In genomic region chr15:89912145-89912673, GRCh38 we compare ENCODE assay signal across 8 cellular contexts. TPM values are rescaled to one million over a fixed set of nuclear protein-coding genes. Genes with fewer than 3 reads are reported as not detected.
A peak's percentile ranks its signal among the peaks of the same experiment; 100 is the strongest.
DNase-seq lines count a peak whose midpoint lies in the region; ATAC-seq and TF ChIP-seq lines count a peak whose summit lies in the region.

No MANE protein-coding gene starts in this region.

- H3K27ac ChIP-seq in HCT116 (ENCODE audit: low read depth, low read length) = peak overlapping the region; percentile 74
- H3K27ac ChIP-seq in Karpas-422 (ENCODE audit: low read length) = no peak overlapping the region

- no peak for TF ChIP-seq CTCF in HCT116 (IDR thresholded peaks at IDR 0.05 in 2 of 3, conservative IDR thresholded peaks at IDR 0.05 in 1 of 3; ENCODE audit: borderline replicate concordance in 1 of 3, insufficient read depth in 1 of 3, low read depth in 2 of 3, low read length in 2 of 3)

- CTCF ChIA-PET in HCT116 (lab: Charles Lee) = interaction anchor here (1.3 to 2.6 kb wide), 2 partner anchors 14 to 37 kb away, joined by 3 to 12 read pairs; no protein-coding TSS in a partner anchor

- no peak for TF ChIP-seq POLR2A in HCT116 (IDR thresholded peaks at IDR 0.05; ENCODE audit: borderline replicate concordance, extremely low read depth, insufficient read depth, insufficient read length)

- no peaks in the 10 kb centered on the region for H4K20me1 ChIP-seq in HCT116 (ENCODE audit: insufficient read depth)
- no peaks in the 10 kb centered on the region for H4K20me1 ChIP-seq in Karpas-422 (ENCODE audit: insufficient read depth, low read depth, low read length)

- no peaks in the 10 kb centered on the region for H3K27me3 ChIP-seq in HCT116 (ENCODE audit: insufficient read depth, low read length)
- no peaks in the 10 kb centered on the region for H3K27me3 ChIP-seq in Karpas-422 (ENCODE audit: low read length)

- no peaks in the 10 kb centered on the region for H3K9me2 ChIP-seq in HCT116 (ENCODE audit: insufficient read depth)
- no peaks in the 10 kb centered on the region for H3K9me2 ChIP-seq in Karpas-422 (replicated peaks; ENCODE audit: insufficient read depth, low read length)

- H2AFZ ChIP-seq in HCT116 (ENCODE audit: low read depth, low read length, poor library complexity, severe bottlenecking) (peak overlapping the region; percentile 8), Karpas-422 (ENCODE audit: low read length) (no peak overlapping the region)

- H3K9me3 ChIP-seq in HCT116 (ENCODE audit: control insufficient read depth in 1 of 2, insufficient read depth in 1 of 2, low read depth in 1 of 2, low read length in 2 of 2) (no peaks in the 10 kb centered on the region), iPS-18c (ENCODE audit: control insufficient read depth, insufficient read depth, low read length) (no peaks in the 10 kb centered on the region), Karpas-422 (ENCODE audit: low read length) (no peaks in the 10 kb centered on the region)

- intact Hi-C loops in HCT116 (cut with micrococcal nuclease) = loop anchor here (5.0 kb wide), 2 partner anchors 60 to 175 kb away; no protein-coding TSS in a partner anchor

- peaks cover 21 to 44% of the 10 kb centered on the region in 2 experiments for H3K4me1 ChIP-seq in HCT116 (ENCODE audit: control insufficient read depth in 1 of 2, insufficient read depth in 2 of 2, low read length in 2 of 2)
- H3K4me1 ChIP-seq in Karpas-422 (ENCODE audit: low read length) = no peaks in the 10 kb centered on the region

- BruUV-seq in HCT116 (replicated peaks; lab: Mats Ljungman, UMichigan) = no TSS peak

- H3K9ac ChIP-seq in HCT116 (ENCODE audit: low read length) = peak overlapping the region; percentile 82
- no peak overlapping the region for H3K9ac ChIP-seq in Karpas-422 (ENCODE audit: low read length)

- peak; percentile 65 for ATAC-seq in HCT116

- TF ChIP-seq RAD21 in HCT116 (IDR thresholded peaks at IDR 0.05; ENCODE audit: low read depth) = no peak

- H3K4me2 ChIP-seq in HCT116 (ENCODE audit: low read length) (peak overlapping the region; percentile 95), Karpas-422 (ENCODE audit: low read depth, low read length, poor library complexity, severe bottlenecking) (no peak overlapping the region)

- RAD21 ChIA-PET in HCT116 (lab: Charles Lee; ENCODE audit: low non-redundant PET in 1 of 2, low total read pairs in 2 of 2, uncharacterized antibody in 2 of 2, unreplicated experiment in 2 of 2) = interaction anchor here in 1 of 2 experiments (1.1 kb wide), 1 partner anchor 14 kb away, joined by 3 read pairs; no protein-coding TSS in a partner anchor

- H3K4me3 ChIP-seq in HCT116 (replicated peaks in 1 of 2; ENCODE audit: low read depth in 1 of 2, low read length in 2 of 2) (peak overlapping the region; percentile 63 to 77), iPS-18c (ENCODE audit: insufficient read depth, low read depth, low read length) (peak overlapping the region; percentile 55), skeletal muscle cell (ENCODE audit: low read depth, low read length) (peak overlapping the region; percentile 68), Karpas-422 (ENCODE audit: low read length) (no peak overlapping the region)

- POLR2A ChIA-PET in HCT116 (lab: Charles Lee) = interaction anchor here (1.0 to 1.5 kb wide), 2 partner anchors 18 to 21 kb away, joined by 3 to 4 read pairs; partner anchors contain the start of gene AP3S2

- no peaks in the 10 kb centered on the region for H3K79me2 ChIP-seq in HCT116 (ENCODE audit: insufficient read depth, low read length)
- H3K79me2 ChIP-seq in Karpas-422 (ENCODE audit: low read length) = no peaks in the 10 kb centered on the region

- DNase-seq in HCT116 (ENCODE audit: low read depth, low spot score) (no peak), astrocyte of the hippocampus (ENCODE audit: low read depth, low spot score) (peak; percentile 47), skeletal muscle cell (ENCODE audit: low read depth) (no peak), SIG-M5 (lab: John Stamatoyannopoulos, UW) (no peak), NCI-H2029 treated with DMSO at 0.1 percent for 48 hours (lab: John Stamatoyannopoulos, UW) (no peak), Karpas-422 (no peak)
- DNase-seq in activated effector memory CD4-positive, alpha-beta T cell treated with anti-CD3 and anti-CD28 coated beads, Interleukin-2, amount 50 U/mL, for 16 hours = no peak

- no peaks in the 10 kb centered on the region for H3K36me3 ChIP-seq in HCT116 (ENCODE audit: control insufficient read depth in 1 of 2, insufficient read depth in 2 of 2, low read length in 2 of 2)
- H3K36me3 ChIP-seq in Karpas-422 (ENCODE audit: insufficient read depth, low read length) = no peaks in the 10 kb centered on the region

TF ChIP-seq in HCT116, 20 proteins besides CTCF, POLR2A, EP300 and RAD21:
- TF ChIP-seq POLR2AphosphoS5 (IDR thresholded peaks at IDR 0.05; ENCODE audit: low read depth, low read length) (0 out of 2 replicates have a peak, but pooled peaks have one; percentile 12), ELF1 (IDR thresholded peaks at IDR 0.05; ENCODE audit: borderline replicate concordance, low read depth) (no peak), EGR1 (IDR thresholded peaks at IDR 0.05; ENCODE audit: low read depth) (no peak), YY1 (IDR thresholded peaks at IDR 0.05; ENCODE audit: extremely low read depth, insufficient replicate concordance, low read depth, low read length) (peak; percentile 17), MAX (IDR thresholded peaks at IDR 0.05) (peak; percentile 49; the same call in 1 of the 2 replicates), ZBTB33 (IDR thresholded peaks at IDR 0.05; ENCODE audit: extremely low read depth, insufficient replicate concordance, low read length) (no peak)

RNA-seq across cellular contexts. Expression of gene ARPIN, which starts 0.5 kb away (rescaled TPM):
- 8.8 TPM for total RNA-seq in HCT116 (2021; ENCODE audit: unreplicated experiment)
- polyA plus RNA-seq in HCT116 (2012) = 5.4 and 6.1 TPM in 2 replicates
- total RNA-seq in Karpas-422 (2014; rRNA removed; shearing (Covaris generic); ENCODE audit: low replicate concordance) = not detected in 2 replicates

RNA-seq across cellular contexts. Expression of gene AP3S2, which starts 18.4 kb away (rescaled TPM):
- total RNA-seq in HCT116 (2021; ENCODE audit: unreplicated experiment) = 23.3 TPM
- 10.8 and 15.9 TPM in 2 replicates for polyA plus RNA-seq in HCT116 (2012)
- 29.3 and 40.7 TPM in 2 replicates for total RNA-seq in Karpas-422 (2014; rRNA removed; shearing (Covaris generic); ENCODE audit: low replicate concordance)
